In the genomic region with DNA sequence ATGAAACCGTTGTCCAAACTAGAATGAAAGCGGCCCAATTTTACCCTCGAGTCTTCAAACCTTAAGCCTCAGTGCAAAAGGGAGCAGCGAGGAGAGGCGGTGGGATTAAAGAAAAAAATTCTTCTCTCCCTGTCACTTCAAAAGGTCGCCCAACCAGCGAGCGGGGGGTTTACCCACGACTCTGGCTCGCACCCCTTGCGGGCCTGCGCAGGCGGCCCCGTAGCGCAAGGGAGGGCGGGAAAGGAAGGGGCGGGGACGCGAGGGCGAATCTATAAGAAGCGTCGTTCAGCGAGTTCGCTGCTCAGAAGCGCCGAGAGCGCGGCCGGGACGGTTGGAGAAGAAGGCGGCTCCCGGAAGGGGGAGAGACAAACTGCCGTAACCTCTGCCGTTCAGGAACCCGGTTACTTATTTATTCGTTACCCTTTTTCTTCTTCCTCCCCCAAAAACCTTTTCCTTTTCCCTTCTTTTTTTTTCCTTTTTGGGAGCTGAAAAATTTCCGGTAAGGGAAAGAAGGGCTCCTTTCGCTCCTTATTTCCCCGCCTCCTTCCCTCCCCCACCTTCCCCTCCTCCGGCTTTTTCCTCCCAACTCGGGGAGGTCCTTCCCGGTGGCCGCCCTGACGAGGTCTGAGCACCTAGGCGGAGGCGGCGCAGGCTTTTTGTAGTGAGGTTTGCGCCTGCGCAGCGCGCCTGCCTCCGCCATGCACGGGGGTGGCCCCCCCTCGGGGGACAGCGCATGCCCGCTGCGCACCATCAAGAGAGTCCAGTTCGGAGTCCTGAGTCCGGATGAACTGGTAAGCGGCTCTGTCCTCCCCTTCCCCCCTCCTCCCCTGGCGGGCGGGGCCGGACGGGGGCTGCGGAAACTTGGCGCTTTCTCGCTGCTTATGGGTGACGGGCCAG, we compare ENCODE assay signal across 1 cellular context.
A peak's percentile ranks its signal among the peaks of the same experiment; 100 is the strongest.
TF ChIP-seq lines count a peak whose summit lies in the region.

Gene POLR2A, plus strand, starts transcription at position 300 of the 897 bp plus-strand sequence.

TF ChIP-seq in HEK293, 187 proteins besides CTCF, POLR2A, EP300 and RAD21 (continued from another document and continues in another):
- TF ChIP-seq ZNF280D (tag by site-specific recombination; IDR thresholded peaks at IDR 0.05) (peak; percentile 60; the same call in 1 of the 2 replicates), ZNF404 (tag by site-specific recombination; IDR thresholded peaks at IDR 0.05) (no peak), ZNF202 (tag by site-specific recombination; IDR thresholded peaks at IDR 0.05; ENCODE audit: borderline replicate concordance) (no peak), OVOL3 (tag by site-specific recombination; IDR thresholded peaks at IDR 0.05) (peak; percentile 90), ZNF555 (tag by site-specific recombination; conservative IDR thresholded peaks at IDR 0.05) (no peak), ZBTB21 (tag by site-specific recombination; IDR thresholded peaks at IDR 0.05) (peak; percentile 78; the same call in 1 of the 2 replicates), ZNF23 (tag by site-specific recombination; IDR thresholded peaks at IDR 0.05; ENCODE audit: borderline replicate concordance) (no peak), ZNF157 (tag by site-specific recombination; IDR thresholded peaks at IDR 0.05) (peak; percentile 40; the same call in 1 of the 2 replicates), SP2 (tag by site-specific recombination; IDR thresholded peaks at IDR 0.05) (peak; percentile 83), IKZF3 (tag by site-specific recombination; IDR thresholded peaks at IDR 0.05) (peak; percentile 99), ZNF335 (tag by site-specific recombination; conservative IDR thresholded peaks at IDR 0.05) (no peak; the same call in 1 of the 2 replicates), ZNF776 (tag by site-specific recombination; IDR thresholded peaks at IDR 0.05; ENCODE audit: borderline replicate concordance) (no peak), ZNF623 (tag by site-specific recombination; IDR thresholded peaks at IDR 0.05) (peak; percentile 54), ZBTB7A (tag by site-specific recombination; IDR thresholded peaks at IDR 0.05; ENCODE audit: low read depth) (peak; percentile 86), ZNF580 (tag by site-specific recombination; IDR thresholded peaks at IDR 0.05) (peak; percentile 78; the same call in 1 of the 2 replicates), ZNF610 (tag by site-specific recombination; IDR thresholded peaks at IDR 0.05; ENCODE audit: borderline replicate concordance) (peak; percentile 65; the same call in 1 of the 2 replicates), KLF7 (tag by site-specific recombination; IDR thresholded peaks at IDR 0.05; ENCODE audit: borderline replicate concordance) (peak; percentile 70), ZNF350 (tag by site-specific recombination; IDR thresholded peaks at IDR 0.05) (no peak), ZNF48 (tag by site-specific recombination; IDR thresholded peaks at IDR 0.05) (no peak), REST (tag by site-specific recombination; IDR thresholded peaks at IDR 0.05) (peak; percentile 66; the same call in 1 of the 2 replicates), ZNF121 (tag by site-specific recombination; IDR thresholded peaks at IDR 0.05) (no peak), ZNF791 (tag by site-specific recombination; IDR thresholded peaks at IDR 0.05) (0 out of 2 replicates have a peak, but pooled peaks have one; percentile 47), GLI4 (tag by site-specific recombination; IDR thresholded peaks at IDR 0.05) (peak; percentile 96; the same call in 1 of the 2 replicates), ZNF473 (tag by site-specific recombination; IDR thresholded peaks at IDR 0.05) (no peak), ZNF701 (tag by site-specific recombination; IDR thresholded peaks at IDR 0.05) (peak; percentile 37; the same call in 1 of the 2 replicates), ZNF621 (tag by site-specific recombination; IDR thresholded peaks at IDR 0.05) (no peak), GLIS2 (tag by site-specific recombination; IDR thresholded peaks at IDR 0.05) (peak; percentile 97), ZNF354C (tag by site-specific recombination; IDR thresholded peaks at IDR 0.05; ENCODE audit: borderline replicate concordance, low read depth) (no peak), ZNF548 (tag by site-specific recombination; IDR thresholded peaks at IDR 0.05) (no peak), MEIS1 (CRISPR knock-in tag; IDR thresholded peaks at IDR 0.05; ENCODE audit: borderline replicate concordance) (no peak), ZNF24 (tag by site-specific recombination; IDR thresholded peaks at IDR 0.05) (peak; percentile 43), FEZF1 (tag by site-specific recombination; IDR thresholded peaks at IDR 0.05) (peak; percentile 45; the same call in 1 of the 2 replicates), ZNF433 (tag by site-specific recombination; IDR thresholded peaks at IDR 0.05; ENCODE audit: low read depth) (no peak), ZNF146 (tag by site-specific recombination; IDR thresholded peaks at IDR 0.05) (peak; percentile 71), ZNF843 (tag by site-specific recombination; IDR thresholded peaks at IDR 0.05) (peak; percentile 65), ZNF10 (tag by site-specific recombination; IDR thresholded peaks at IDR 0.05) (peak; percentile 70; the same call in 1 of the 2 replicates), PRDM4 (tag by site-specific recombination; IDR thresholded peaks at IDR 0.05) (peak; percentile 64; the same call in 1 of the 2 replicates), ZNF658 (tag by site-specific recombination; IDR thresholded peaks at IDR 0.05) (no peak), RBAK (tag by site-specific recombination; IDR thresholded peaks at IDR 0.05) (no peak), ZNF501 (tag by site-specific recombination; IDR thresholded peaks at IDR 0.05) (peak; percentile 98), ZNF530 (tag by site-specific recombination; IDR thresholded peaks at IDR 0.05; ENCODE audit: low read depth) (no peak), SP7 (tag by site-specific recombination; IDR thresholded peaks at IDR 0.05) (peak; percentile 93)
- TF ChIP-seq, protein P1, sequence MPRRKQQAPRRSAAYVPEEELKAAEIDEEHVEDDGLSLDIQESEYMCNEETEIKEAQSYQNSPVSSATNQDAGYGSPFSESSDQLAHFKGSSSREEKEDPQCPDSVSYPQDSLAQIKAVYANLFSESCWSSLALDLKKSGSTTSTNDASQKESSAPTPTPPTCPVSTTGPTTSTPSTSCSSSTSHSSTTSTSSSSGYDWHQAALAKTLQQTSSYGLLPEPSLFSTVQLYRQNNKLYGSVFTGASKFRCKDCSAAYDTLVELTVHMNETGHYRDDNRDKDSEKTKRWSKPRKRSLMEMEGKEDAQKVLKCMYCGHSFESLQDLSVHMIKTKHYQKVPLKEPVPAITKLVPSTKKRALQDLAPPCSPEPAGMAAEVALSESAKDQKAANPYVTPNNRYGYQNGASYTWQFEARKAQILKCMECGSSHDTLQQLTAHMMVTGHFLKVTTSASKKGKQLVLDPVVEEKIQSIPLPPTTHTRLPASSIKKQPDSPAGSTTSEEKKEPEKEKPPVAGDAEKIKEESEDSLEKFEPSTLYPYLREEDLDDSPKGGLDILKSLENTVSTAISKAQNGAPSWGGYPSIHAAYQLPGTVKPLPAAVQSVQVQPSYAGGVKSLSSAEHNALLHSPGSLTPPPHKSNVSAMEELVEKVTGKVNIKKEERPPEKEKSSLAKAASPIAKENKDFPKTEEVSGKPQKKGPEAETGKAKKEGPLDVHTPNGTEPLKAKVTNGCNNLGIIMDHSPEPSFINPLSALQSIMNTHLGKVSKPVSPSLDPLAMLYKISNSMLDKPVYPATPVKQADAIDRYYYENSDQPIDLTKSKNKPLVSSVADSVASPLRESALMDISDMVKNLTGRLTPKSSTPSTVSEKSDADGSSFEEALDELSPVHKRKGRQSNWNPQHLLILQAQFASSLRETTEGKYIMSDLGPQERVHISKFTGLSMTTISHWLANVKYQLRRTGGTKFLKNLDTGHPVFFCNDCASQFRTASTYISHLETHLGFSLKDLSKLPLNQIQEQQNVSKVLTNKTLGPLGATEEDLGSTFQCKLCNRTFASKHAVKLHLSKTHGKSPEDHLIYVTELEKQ (tag by site-specific recombination; IDR thresholded peaks at IDR 0.05; ENCODE audit: borderline replicate concordance) = peak; percentile 70; the same call in 1 of the 2 replicates
- TF ChIP-seq, protein P2, sequence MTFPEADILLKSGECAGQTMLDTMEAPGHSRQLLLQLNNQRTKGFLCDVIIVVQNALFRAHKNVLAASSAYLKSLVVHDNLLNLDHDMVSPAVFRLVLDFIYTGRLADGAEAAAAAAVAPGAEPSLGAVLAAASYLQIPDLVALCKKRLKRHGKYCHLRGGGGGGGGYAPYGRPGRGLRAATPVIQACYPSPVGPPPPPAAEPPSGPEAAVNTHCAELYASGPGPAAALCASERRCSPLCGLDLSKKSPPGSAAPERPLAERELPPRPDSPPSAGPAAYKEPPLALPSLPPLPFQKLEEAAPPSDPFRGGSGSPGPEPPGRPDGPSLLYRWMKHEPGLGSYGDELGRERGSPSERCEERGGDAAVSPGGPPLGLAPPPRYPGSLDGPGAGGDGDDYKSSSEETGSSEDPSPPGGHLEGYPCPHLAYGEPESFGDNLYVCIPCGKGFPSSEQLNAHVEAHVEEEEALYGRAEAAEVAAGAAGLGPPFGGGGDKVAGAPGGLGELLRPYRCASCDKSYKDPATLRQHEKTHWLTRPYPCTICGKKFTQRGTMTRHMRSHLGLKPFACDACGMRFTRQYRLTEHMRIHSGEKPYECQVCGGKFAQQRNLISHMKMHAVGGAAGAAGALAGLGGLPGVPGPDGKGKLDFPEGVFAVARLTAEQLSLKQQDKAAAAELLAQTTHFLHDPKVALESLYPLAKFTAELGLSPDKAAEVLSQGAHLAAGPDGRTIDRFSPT (tag by site-specific recombination; IDR thresholded peaks at IDR 0.05) = 0 out of 2 replicates have a peak, but pooled peaks have one; percentile 50
